Comparison of ENCODE assay signal across 1 cellular context in genomic region chr9:88533951-88534455, GRCh38.
TF ChIP-seq lines count a peak whose summit lies in the region.

No MANE protein-coding gene starts in this region.

TF ChIP-seq in HEK293, 187 proteins besides CTCF, POLR2A, EP300 and RAD21 (continued from another document and continues in another):
- TF ChIP-seq ZNF280C (tag by site-specific recombination; IDR thresholded peaks at IDR 0.05) (no peak), ZBTB44 (tag by site-specific recombination; IDR thresholded peaks at IDR 0.05) (no peak), ZNF610 (tag by site-specific recombination; IDR thresholded peaks at IDR 0.05; ENCODE audit: borderline replicate concordance) (no peak), HOXA7 (CRISPR knock-in tag; IDR thresholded peaks at IDR 0.05; ENCODE audit: borderline replicate concordance) (no peak), ZNF791 (tag by site-specific recombination; IDR thresholded peaks at IDR 0.05) (no peak), ZNF600 (tag by site-specific recombination; IDR thresholded peaks at IDR 0.05) (peak; percentile 43; the same call in 1 of the 2 replicates), ZNF670 (tag by site-specific recombination; IDR thresholded peaks at IDR 0.05; ENCODE audit: low read depth) (no peak), ZNF514 (tag by site-specific recombination; IDR thresholded peaks at IDR 0.05) (no peak), TRIM28 (IDR thresholded peaks at IDR 0.05; ENCODE audit: borderline replicate concordance, low read length) (no peak), ZNF639 (tag by site-specific recombination; IDR thresholded peaks at IDR 0.05) (no peak), SALL2 (tag by site-specific recombination; IDR thresholded peaks at IDR 0.05; ENCODE audit: borderline replicate concordance) (no peak), ZBTB10 (tag by site-specific recombination; IDR thresholded peaks at IDR 0.05) (peak; percentile 58; the same call in 1 of the 2 replicates), ZNF169 (tag by site-specific recombination; IDR thresholded peaks at IDR 0.05) (no peak), ZNF664 (tag by site-specific recombination; IDR thresholded peaks at IDR 0.05) (no peak), REPIN1 (tag by site-specific recombination; IDR thresholded peaks at IDR 0.05; ENCODE audit: low read depth) (no peak), ATF2 (tag by site-specific recombination; IDR thresholded peaks at IDR 0.05; ENCODE audit: low read depth) (no peak), GLIS2 (tag by site-specific recombination; IDR thresholded peaks at IDR 0.05) (peak; percentile 91), PRDM1 (tag by site-specific recombination; IDR thresholded peaks at IDR 0.05) (peak; percentile 81), ZNF266 (tag by site-specific recombination; IDR thresholded peaks at IDR 0.05; ENCODE audit: low read depth) (no peak), ZNF10 (tag by site-specific recombination; IDR thresholded peaks at IDR 0.05) (no peak), ZNF76 (tag by site-specific recombination; IDR thresholded peaks at IDR 0.05; ENCODE audit: borderline replicate concordance, low read depth) (no peak), ZNF24 (tag by site-specific recombination; IDR thresholded peaks at IDR 0.05) (no peak), ZNF280D (tag by site-specific recombination; IDR thresholded peaks at IDR 0.05) (no peak), MEIS1 (CRISPR knock-in tag; IDR thresholded peaks at IDR 0.05; ENCODE audit: borderline replicate concordance) (no peak), ZNF473 (tag by site-specific recombination; IDR thresholded peaks at IDR 0.05) (no peak), ZSCAN4 (tag by site-specific recombination; IDR thresholded peaks at IDR 0.05) (no peak), ZXDB (tag by site-specific recombination; IDR thresholded peaks at IDR 0.05) (peak; percentile 43; the same call in 1 of the 2 replicates), ZNF138 (tag by site-specific recombination; IDR thresholded peaks at IDR 0.05; ENCODE audit: borderline replicate concordance) (no peak), ZNF311 (tag by site-specific recombination; IDR thresholded peaks at IDR 0.05; ENCODE audit: borderline replicate concordance) (no peak), KLF8 (tag by site-specific recombination; IDR thresholded peaks at IDR 0.05) (peak; percentile 46; the same call in 1 of the 2 replicates), ZNF248 (tag by site-specific recombination; IDR thresholded peaks at IDR 0.05) (no peak), ZBTB20 (tag by site-specific recombination; IDR thresholded peaks at IDR 0.05) (peak; percentile 82), PRDM2 (tag by site-specific recombination; IDR thresholded peaks at IDR 0.05; ENCODE audit: borderline replicate concordance) (no peak), ZNF354C (tag by site-specific recombination; IDR thresholded peaks at IDR 0.05; ENCODE audit: borderline replicate concordance, low read depth) (no peak), GLI2 (tag by site-specific recombination; IDR thresholded peaks at IDR 0.05; ENCODE audit: borderline replicate concordance, low read depth) (no peak)
